Comparison of ENCODE assay signal across 13 cellular contexts in genomic region chr17:57654040-57654775, GRCh38.
"Had no signal": no experiment of that assay in that cellular context is flagged by ENCODE, and none has a peak within 500 bp of the region (broad histone marks: within the 10 kb centered on the region; RNA-seq: fewer than 3 reads in every experiment).

No MANE protein-coding gene starts in this region.

- H3K9me3 ChIP-seq: right atrium auricular region, upper lobe of left lung had no signal

- H3K4me1 ChIP-seq: right atrium auricular region, upper lobe of left lung had no signal

- ATAC-seq: activated CD4-positive, CD25-positive, alpha-beta regulatory T cell treated with anti-CD3 and anti-CD28 coated beads, Interleukin-2, amount 50 U/mL, for 24 hours; activated T-cell treated with anti-CD3 and anti-CD28 coated beads, Interleukin-2, amount 50 U/mL, for 72 hours had no signal

- H2AFZ ChIP-seq: hepatocyte had no signal

- H3K27ac Mint-ChIP-seq: activated T-cell treated with anti-CD3 and anti-CD28 coated beads, Interleukin-2, amount 50 U/mL, for 72 hours had no signal

- H3K27ac ChIP-seq: epithelial cell of prostate, hepatocyte, right atrium auricular region, upper lobe of left lung had no signal

- H3K9me3 Mint-ChIP-seq: activated T-cell treated with anti-CD3 and anti-CD28 coated beads, Interleukin-2, amount 50 U/mL, for 72 hours had no signal

- H3K4me3 Mint-ChIP-seq: activated T-cell treated with anti-CD3 and anti-CD28 coated beads, Interleukin-2, amount 50 U/mL, for 72 hours had no signal

- H3K36me3 ChIP-seq: right atrium auricular region, upper lobe of left lung had no signal

- H3K79me2 ChIP-seq: hepatocyte had no signal

- H3K27me3 ChIP-seq: hepatocyte, right atrium auricular region, upper lobe of left lung had no signal

- H3K4me2 ChIP-seq: hepatocyte had no signal

- H3K4me3 ChIP-seq: hepatocyte, right atrium auricular region, upper lobe of left lung had no signal

- DNase-seq: activated CD4-positive, alpha-beta T cell treated with anti-CD3 and anti-CD28 coated beads, Interleukin-2, amount 50 U/mL, for 4 hours; activated CD8-positive, alpha-beta memory T cell treated with anti-CD3 and anti-CD28 coated beads, Interleukin-2, amount 50 U/mL, for 4 hours; activated T-cell treated with anti-CD3 and anti-CD28 coated beads, Interleukin-2, amount 50 U/mL, for 72 hours; central memory CD4-positive, alpha-beta T cell; cortex of kidney; effector CD8-positive, alpha-beta T cell; kidney glomerular epithelial cell; stimulated activated naive CD4-positive, alpha-beta T cell had no signal
